In the genomic region with DNA sequence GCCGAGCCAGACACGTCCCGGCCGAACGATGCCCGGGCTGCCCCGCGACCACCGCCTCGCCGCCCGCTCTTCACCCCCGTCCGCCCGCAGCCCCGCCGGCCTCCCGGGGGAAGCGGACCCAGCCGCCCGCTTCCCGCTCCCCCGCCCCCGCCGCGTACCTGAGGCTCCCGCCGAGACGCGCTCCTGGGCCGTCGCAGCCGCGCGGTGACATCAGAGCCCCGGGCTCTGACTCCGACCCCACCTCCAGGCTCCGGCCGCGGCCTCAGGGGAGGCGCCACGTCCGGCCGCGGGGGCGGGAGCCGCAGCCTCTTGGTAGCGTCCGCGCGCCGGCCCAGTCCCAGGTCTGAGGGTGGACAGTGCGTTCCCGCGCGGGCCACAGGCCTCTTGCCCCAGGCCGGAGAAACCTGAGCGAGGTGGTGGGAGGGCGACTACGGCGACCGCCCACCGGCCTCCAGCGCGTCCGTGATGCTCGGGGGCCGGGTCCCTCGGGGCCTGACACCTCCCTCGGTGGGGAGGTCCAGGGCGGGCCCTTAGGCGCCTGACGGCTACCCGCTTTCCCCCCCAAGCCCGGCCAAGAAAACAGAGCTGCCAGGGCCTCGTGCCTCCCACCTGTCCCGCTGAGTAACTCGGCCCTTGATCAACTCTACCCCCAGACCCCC, we compare ENCODE assay signal across 9 cellular contexts. TPM values are rescaled to one million over a fixed set of nuclear protein-coding genes. Genes with fewer than 3 reads are reported as not detected.
DNase-seq lines count a peak whose midpoint lies in the region; ATAC-seq and TF ChIP-seq lines count a peak whose summit lies in the region.
"Had no signal": no experiment of that assay in that cellular context is flagged by ENCODE, and none has a peak within 500 bp of the region (broad histone marks: within the 10 kb centered on the region; RNA-seq: fewer than 3 reads in every experiment).

A gene with protein sequence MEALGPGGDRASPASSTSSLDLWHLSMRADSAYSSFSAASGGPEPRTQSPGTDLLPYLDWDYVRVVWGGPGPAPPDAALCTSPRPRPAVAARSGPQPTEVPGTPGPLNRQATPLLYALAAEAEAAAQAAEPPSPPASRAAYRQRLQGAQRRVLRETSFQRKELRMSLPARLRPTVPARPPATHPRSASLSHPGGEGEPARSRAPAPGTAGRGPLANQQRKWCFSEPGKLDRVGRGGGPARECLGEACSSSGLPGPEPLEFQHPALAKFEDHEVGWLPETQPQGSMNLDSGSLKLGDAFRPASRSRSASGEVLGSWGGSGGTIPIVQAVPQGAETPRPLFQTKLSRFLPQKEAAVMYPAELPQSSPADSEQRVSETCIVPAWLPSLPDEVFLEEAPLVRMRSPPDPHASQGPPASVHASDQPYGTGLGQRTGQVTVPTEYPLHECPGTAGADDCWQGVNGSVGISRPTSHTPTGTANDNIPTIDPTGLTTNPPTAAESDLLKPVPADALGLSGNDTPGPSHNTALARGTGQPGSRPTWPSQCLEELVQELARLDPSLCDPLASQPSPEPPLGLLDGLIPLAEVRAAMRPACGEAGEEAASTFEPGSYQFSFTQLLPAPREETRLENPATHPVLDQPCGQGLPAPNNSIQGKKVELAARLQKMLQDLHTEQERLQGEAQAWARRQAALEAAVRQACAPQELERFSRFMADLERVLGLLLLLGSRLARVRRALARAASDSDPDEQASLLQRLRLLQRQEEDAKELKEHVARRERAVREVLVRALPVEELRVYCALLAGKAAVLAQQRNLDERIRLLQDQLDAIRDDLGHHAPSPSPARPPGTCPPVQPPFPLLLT (minus strand): TSS at position 212 of the 659 bp plus-strand sequence. CDS start 4,507 bp downstream, outside the sequence.

- intact Hi-C loops in lower lobe of right lung (cut with DNase I), result no loop called here
- intact Hi-C loops in transverse colon (cut with DNase I; ENCODE audit: low total_unique reads), result no loop called here

- H3K9ac ChIP-seq in duodenal mucosa (ENCODE audit: low read depth in 1 of 2, low read length in 2 of 2), result peak within 1 kb of the TSS; percentile 76 to 93

- TF ChIP-seq EP300 in transverse colon (IDR thresholded peaks at IDR 0.05; ENCODE audit: low read depth), result no peak

- DNase-seq in EL (peak; percentile 74), SJCRH30 (peak; percentile 33 to 42), lower lobe of right lung (peak; percentile 85), transverse colon (peak; percentile 82)
- DNase-seq in stimulated activated CD4-positive, alpha-beta T cell treated with anti-CD3 and anti-CD28 coated beads, Interleukin-4, amount 100 ng/mL, for 24 hours, result no peak

- H3K4me3 ChIP-seq in SJCRH30 (peak within 1 kb of the TSS; percentile 69), duodenal mucosa (ENCODE audit: low read depth in 1 of 2, low read length in 2 of 2) (peak within 1 kb of the TSS; percentile 76 to 79), lower lobe of right lung (peak within 1 kb of the TSS; percentile 86), transverse colon (peak within 1 kb of the TSS; percentile 54 to 72 (median 64))

- TF ChIP-seq CTCF in lower lobe of right lung (IDR thresholded peaks at IDR 0.05), result no peak
- TF ChIP-seq CTCF in transverse colon (IDR thresholded peaks at IDR 0.05), result no peak

- WGBS in transverse colon (ENCODE audit: low coverage in 1 of 2), 2 donors, result 27% methylated on average over 6 of the region's 78 CpGs; no CpG with 5 or more reads in 1 of the 2 donors

- H3K27ac ChIP-seq in SJCRH30 (no peak within 1 kb of the TSS), duodenal mucosa (ENCODE audit: low read depth, low read length) (peak within 1 kb of the TSS; percentile 80), lower lobe of right lung (peak within 1 kb of the TSS; percentile 93), transverse colon (peak within 1 kb of the TSS; percentile 88 to 92 (median 90))
- H3K27ac ChIP-seq: epithelial cell of prostate had no signal

- ATAC-seq in GM19351 (IDR thresholded peaks at IDR 0.05; ENCODE audit: unreplicated experiment) (peak; percentile 78), HG03342 (IDR thresholded peaks at IDR 0.05; ENCODE audit: unreplicated experiment) (peak; percentile 65), lower lobe of right lung (peak; percentile 90 to 93)

- peak; percentile 70 for TF ChIP-seq POLR2A in transverse colon (IDR thresholded peaks at IDR 0.05)

- no peaks in the 10 kb centered on the region for H3K4me1 ChIP-seq in SJCRH30
- peaks cover 21 to 24% of the 10 kb centered on the region in 2 donors for H3K4me1 ChIP-seq in duodenal mucosa (ENCODE audit: control insufficient read depth in 1 of 2, insufficient read depth in 2 of 2, low read length in 2 of 2)
- H3K4me1 ChIP-seq in lower lobe of right lung, result peaks cover 50% of the 10 kb centered on the region
- H3K4me1 ChIP-seq in transverse colon, result peaks cover 5 to 31% (median 21%) of the 10 kb centered on the region in 4 donors

- no peaks in the 10 kb centered on the region for H3K27me3 ChIP-seq in SJCRH30
- peaks cover 0 to 6% of the 10 kb centered on the region in 2 donors for H3K27me3 ChIP-seq in duodenal mucosa (ENCODE audit: control insufficient read depth in 1 of 2, insufficient read depth in 2 of 2, low read length in 2 of 2)
- H3K27me3 ChIP-seq in lower lobe of right lung (ENCODE audit: low read depth), result no peaks in the 10 kb centered on the region
- peaks cover 7% of the 10 kb centered on the region for H3K27me3 ChIP-seq in transverse colon

- in situ Hi-C loops in transverse colon (cut with MboI; ENCODE audit: low pct_ligation_motif_present in 1 of 4, low pct_unique_long_range_greater_than_20kb in 1 of 4, low sequenced_read_pairs in 3 of 4), result loop anchor here in 2 of 4 donors (10.0 to 25.0 kb wide), 2 partner anchors 54 to 443 kb away; no protein-coding TSS in a partner anchor

- H3K9me3 ChIP-seq in SJCRH30 (replicated peaks), result no peaks in the 10 kb centered on the region
- H3K9me3 ChIP-seq in duodenal mucosa (ENCODE audit: control insufficient read depth in 1 of 2, low read length in 2 of 2), result no peaks in the 10 kb centered on the region
- no peaks in the 10 kb centered on the region for H3K9me3 ChIP-seq in lower lobe of right lung
- no peaks in the 10 kb centered on the region for H3K9me3 ChIP-seq in transverse colon

- H3K36me3 ChIP-seq in SJCRH30 (no peaks in the 10 kb centered on the region), duodenal mucosa (ENCODE audit: control insufficient read depth in 1 of 2, insufficient read depth in 2 of 2, low read length in 2 of 2) (no peaks in the 10 kb centered on the region), lower lobe of right lung (peaks cover 4% of the 10 kb centered on the region), transverse colon (no peaks in the 10 kb centered on the region)

RNA-seq across cellular contexts. Expression of the gene that starts here (rescaled TPM):
- 1.6 and 2.5 TPM in 2 replicates for total RNA-seq in SJCRH30 (2014; rRNA removed; shearing (Covaris generic))
- total RNA-seq in lower lobe of right lung (17.3 TPM), transverse colon (100 to 1,000 TPM in 1 of 4 donors, 10 to 100 TPM in 3; 65.3 to 244 (median 77.3) TPM)
